ENCODE assay signal across 8 cellular contexts in genomic region chr2:61793389-61793836, GRCh38.
DNase-seq lines count a peak whose midpoint lies in the region; ATAC-seq and TF ChIP-seq lines count a peak whose summit lies in the region.

No MANE protein-coding gene starts in this region.

- TF ChIP-seq POLR2A in testis (IDR thresholded peaks at IDR 0.05) = no peak

- peaks cover 14% of the 10 kb centered on the region for H3K27me3 Mint-ChIP-seq in activated T-helper 1 cell treated with anti-CD3 and anti-CD28 coated beads, Interleukin-12 subunit alpha, Interleukin-12 subunit beta, Interleukin-2, Interleukin-4 antibody, amounts not matched to agents 30 ng/mL and 10 ng/mL and 1 ng/mL, durations not matched to agents 14 hours and 24 hours and 36 hours (ENCODE audit: insufficient read depth)

- no peaks in the 10 kb centered on the region for H3K9me3 ChIP-seq in neutrophil
- no peaks in the 10 kb centered on the region for H3K9me3 ChIP-seq in testis

- peak; percentile 63 for DNase-seq in OCI-M1 (lab: John Stamatoyannopoulos, UW)
- peak; percentile 59 for DNase-seq in activated T-helper 1 cell treated with anti-CD3 and anti-CD28 coated beads, Interleukin-12 subunit alpha, Interleukin-12 subunit beta, Interleukin-2, Interleukin-4 antibody, amounts not matched to agents 30 ng/mL and 10 ng/mL and 1 ng/mL, durations not matched to agents 14 hours and 24 hours and 36 hours (ENCODE audit: low spot score)
- peak; percentile 66 for DNase-seq in fibroblast of pulmonary artery (ENCODE audit: low read depth)
- DNase-seq in testis = peak; percentile 74

- ATAC-seq in GM18498 (IDR thresholded peaks at IDR 0.05; ENCODE audit: unreplicated experiment) (peak; percentile 82), HG03175 (IDR thresholded peaks at IDR 0.05; ENCODE audit: unreplicated experiment) (peak; percentile 89), GM18868 (IDR thresholded peaks at IDR 0.05; ENCODE audit: unreplicated experiment) (no peak)

- 7 to 9% methylated on average over 5 to 20 of the region's 20 CpGs for WGBS in testis, 2 donors

- intact Hi-C loops in activated T-helper 1 cell treated with anti-CD3 and anti-CD28 coated beads, Interleukin-12 subunit alpha, Interleukin-12 subunit beta, Interleukin-2, Interleukin-4 antibody, amounts not matched to agents 30 ng/mL and 10 ng/mL and 1 ng/mL, durations not matched to agents 14 hours and 24 hours and 36 hours (cut with micrococcal nuclease) = no loop called here
- intact Hi-C loops in testis (cut with DNase I; ENCODE audit: low total_unique reads) = no loop called here

- H3K36me3 Mint-ChIP-seq in activated T-helper 1 cell treated with anti-CD3 and anti-CD28 coated beads, Interleukin-12 subunit alpha, Interleukin-12 subunit beta, Interleukin-2, Interleukin-4 antibody, amounts not matched to agents 30 ng/mL and 10 ng/mL and 1 ng/mL, durations not matched to agents 14 hours and 24 hours and 36 hours (ENCODE audit: low read depth) = no peaks in the 10 kb centered on the region

- H3K4me1 ChIP-seq in neutrophil (ENCODE audit: control insufficient read depth in 1 of 2, insufficient read depth in 1 of 2, low read depth in 1 of 2, low read length in 1 of 2) (peaks cover 4 to 5% of the 10 kb centered on the region in 2 experiments), testis (no peaks in the 10 kb centered on the region)

- no peaks in the 10 kb centered on the region for H3K9me3 Mint-ChIP-seq in activated T-helper 1 cell treated with anti-CD3 and anti-CD28 coated beads, Interleukin-12 subunit alpha, Interleukin-12 subunit beta, Interleukin-2, Interleukin-4 antibody, amounts not matched to agents 30 ng/mL and 10 ng/mL and 1 ng/mL, durations not matched to agents 14 hours and 24 hours and 36 hours

- peak overlapping the region; percentile 61 for H3K4me3 Mint-ChIP-seq in activated T-helper 1 cell treated with anti-CD3 and anti-CD28 coated beads, Interleukin-12 subunit alpha, Interleukin-12 subunit beta, Interleukin-2, Interleukin-4 antibody, amounts not matched to agents 30 ng/mL and 10 ng/mL and 1 ng/mL, durations not matched to agents 14 hours and 24 hours and 36 hours

- no peak overlapping the region for H3K4me3 ChIP-seq in fibroblast of pulmonary artery (replicated peaks; ENCODE audit: low read depth, low read length)
- no peak overlapping the region for H3K4me3 ChIP-seq in neutrophil (ENCODE audit: low read depth in 1 of 2, low read length in 1 of 2)
- H3K4me3 ChIP-seq in testis = peak overlapping the region in 1 of 2 donors; percentile 8

- H3K27ac Mint-ChIP-seq in activated T-helper 1 cell treated with anti-CD3 and anti-CD28 coated beads, Interleukin-12 subunit alpha, Interleukin-12 subunit beta, Interleukin-2, Interleukin-4 antibody, amounts not matched to agents 30 ng/mL and 10 ng/mL and 1 ng/mL, durations not matched to agents 14 hours and 24 hours and 36 hours = no peak overlapping the region

- H3K36me3 ChIP-seq in neutrophil = no peaks in the 10 kb centered on the region
- H3K36me3 ChIP-seq in testis (ENCODE audit: low read depth, missing control alignments) = no peaks in the 10 kb centered on the region

- H3K27me3 ChIP-seq in neutrophil (peaks cover 22% of the 10 kb centered on the region), testis (no peaks in the 10 kb centered on the region)

- peaks cover 10% of the 10 kb centered on the region for H3K4me1 Mint-ChIP-seq in activated T-helper 1 cell treated with anti-CD3 and anti-CD28 coated beads, Interleukin-12 subunit alpha, Interleukin-12 subunit beta, Interleukin-2, Interleukin-4 antibody, amounts not matched to agents 30 ng/mL and 10 ng/mL and 1 ng/mL, durations not matched to agents 14 hours and 24 hours and 36 hours (ENCODE audit: low read depth)

- H3K27ac ChIP-seq in neutrophil (no peak overlapping the region), testis (no peak overlapping the region)

- TF ChIP-seq CTCF in fibroblast of pulmonary artery (IDR thresholded peaks at IDR 0.05; ENCODE audit: low read length, missing control alignments) (peak; percentile 68), neutrophil (IDR thresholded peaks at IDR 0.05) (peak; percentile 32), testis (IDR thresholded peaks at IDR 0.05) (peak; percentile 46 to 53 (median 46))
